In the genomic region with DNA sequence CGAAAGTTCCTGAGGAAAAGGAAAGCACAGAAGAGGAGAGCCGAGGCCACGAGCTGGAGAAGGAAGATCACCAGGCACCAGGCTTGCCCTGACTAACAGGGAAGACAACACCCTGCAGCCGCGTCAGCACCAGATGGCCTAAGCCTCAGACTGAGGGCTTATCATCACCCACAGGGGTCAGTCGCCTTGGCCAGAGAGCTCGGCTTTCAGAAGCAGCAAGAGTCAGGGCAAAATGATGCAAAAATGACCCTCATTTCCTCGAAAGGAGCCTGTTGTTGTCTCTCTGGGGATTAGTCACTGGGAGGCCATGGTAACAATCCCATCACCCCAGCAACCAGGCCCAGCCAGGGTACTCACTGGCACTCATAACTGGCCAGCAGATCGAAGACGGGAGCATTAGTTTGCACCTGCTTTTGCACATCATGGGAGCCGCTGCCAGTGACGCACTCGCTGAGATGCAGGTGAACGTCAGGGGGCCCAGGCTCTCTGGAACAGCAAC, we compare ENCODE assay signal across 7 cellular contexts. TPM values are rescaled to one million over a fixed set of nuclear protein-coding genes. Genes with fewer than 3 reads are reported as not detected.
A peak's percentile ranks its signal among the peaks of the same experiment; 100 is the strongest.
DNase-seq lines count a peak whose midpoint lies in the region; ATAC-seq, FAIRE-seq and TF ChIP-seq lines count a peak whose summit lies in the region.

No MANE protein-coding gene starts in this region.

- H3K4me1 ChIP-seq in thoracic aorta (ENCODE audit: control insufficient read depth in 1 of 2, low read depth in 2 of 2): peaks cover 37 to 79% of the 10 kb centered on the region in 2 donors

- ATAC-seq in left lobe of liver (peak; percentile 79), thoracic aorta (ENCODE audit: insufficient number of reproducible peaks, low FRiP score, low read depth) (peak; percentile 38), GM21786 (IDR thresholded peaks at IDR 0.05; ENCODE audit: unreplicated experiment) (no peak), HG03565 (IDR thresholded peaks at IDR 0.05; ENCODE audit: unreplicated experiment) (no peak)

- peak overlapping the region; percentile 76 to 79 for H3K27ac ChIP-seq in thoracic aorta

- H3K4me3 ChIP-seq in bronchial epithelial cell (ENCODE audit: low read depth, low read length) (no peak overlapping the region), thoracic aorta (peak overlapping the region; percentile 34)

- FAIRE-seq in bronchial epithelial cell (lab: Jason Lieb, UNC): no peak

- no peaks in the 10 kb centered on the region for H3K9me3 ChIP-seq in thoracic aorta

- H3K36me3 ChIP-seq in bronchial epithelial cell (ENCODE audit: control insufficient read depth, insufficient read depth, low read length) (no peaks in the 10 kb centered on the region), thoracic aorta (no peaks in the 10 kb centered on the region)

- TF ChIP-seq CTCF in bronchial epithelial cell (IDR thresholded peaks at IDR 0.05; ENCODE audit: insufficient read depth, low read length, severe bottlenecking) (no peak), thoracic aorta (IDR thresholded peaks at IDR 0.05) (no peak)

- H3K27me3 ChIP-seq in bronchial epithelial cell (ENCODE audit: control insufficient read depth, insufficient read depth, low read length): no peaks in the 10 kb centered on the region
- no peaks in the 10 kb centered on the region for H3K27me3 ChIP-seq in thoracic aorta (replicated peaks; ENCODE audit: insufficient read depth)

- DNase-seq in NCI-H146 (lab: John Stamatoyannopoulos, UW) (peak; percentile 89), bronchial epithelial cell (ENCODE audit: low read depth) (peak; percentile 35), left lobe of liver (ENCODE audit: low spot score) (peak; percentile 60), thoracic aorta (ENCODE audit: low spot score) (peak; percentile 78), NOMO-1 treated with dmso at 0.1 percent for 144 hours (lab: John Stamatoyannopoulos, UW; ENCODE audit: unreplicated experiment) (no peak)

RNA-seq across cellular contexts. Expression of a gene that starts 42.7 kb away (rescaled TPM):
- total RNA-seq in bronchial epithelial cell (4.4 and 8.2 TPM in 2 replicates), left lobe of liver (60.6 TPM), thoracic aorta (100 to 1,000 TPM; 172 to 197 TPM)

Comparison
In these comparisons a context has a peak if more than half of its experiments do, and no peak if none do; other contexts are left out.
1. ATAC-seq: peak in left lobe of liver (single experiment) and thoracic aorta (single experiment); none in GM21786 (single experiment) and HG03565 (single experiment).